In genomic region chr10:62082270-62082669, GRCh38 we compare ENCODE assay signal across 9 cellular contexts.
DNase-seq lines count a peak whose midpoint lies in the region; ATAC-seq and TF ChIP-seq lines count a peak whose summit lies in the region.
"Had no signal": no experiment of that assay in that cellular context is flagged by ENCODE, and none has a peak within 500 bp of the region (broad histone marks: within the 10 kb centered on the region; RNA-seq: fewer than 3 reads in every experiment).

No MANE protein-coding gene starts in this region.

- no peak for TF ChIP-seq CTCF in IMR-90 (conservative IDR thresholded peaks at IDR 0.05; ENCODE audit: low read depth, low read length)

- H3K56ac ChIP-seq in IMR-90 (ENCODE audit: extremely low read depth, insufficient read depth, low read length) = peak overlapping the region; percentile 76; the same call in 1 of the 2 replicates

- no peak overlapping the region for H2BK15ac ChIP-seq in IMR-90 (ENCODE audit: low read depth, low read length)

- peak overlapping the region; percentile 92 for H3K27ac Mint-ChIP-seq in activated CD4-positive, alpha-beta memory T cell treated with anti-CD3 and anti-CD28 coated beads, Interleukin-2, amount 10 ng/mL, durations not matched to agents 7 days and 5 days
- H3K27ac Mint-ChIP-seq in stimulated activated memory B cell treated with anti-CD40 and anti-IgM and Interleukin-4, amounts not matched to agents 10 μg/mL and 1 μg/mL and 100 μg/mL, for 72 hours = peak overlapping the region; percentile 96

- peak overlapping the region; percentile 75; the same call in 1 of the 2 replicates for H3K4ac ChIP-seq in IMR-90 (ENCODE audit: low read depth, low read length)

- H4K20me1 ChIP-seq in IMR-90 (ENCODE audit: insufficient read depth, low read length) = peaks cover 16% of the 10 kb centered on the region

- intact Hi-C loops in IMR-90 (cut with micrococcal nuclease) = no loop called here
- intact Hi-C loops in left colon (cut with DNase I, micrococcal nuclease) = no loop called here

- H3K14ac ChIP-seq in IMR-90 (replicated peaks; ENCODE audit: low read depth, low read length) = peak overlapping the region; percentile 35; the same call in 1 of the 2 replicates

- DNase-seq in IMR-90 (no peak), left colon (no peak), DMS153 (lab: John Stamatoyannopoulos, UW) (no peak), SHP77 (lab: John Stamatoyannopoulos, UW) (no peak), medulla oblongata (ENCODE audit: extremely low spot score) (no peak)
- DNase-seq in activated CD4-positive, alpha-beta memory T cell treated with anti-CD3 and anti-CD28 coated beads, Interleukin-2, amount 10 ng/mL, durations not matched to agents 7 days and 5 days = no peak

- H3K4me3 Mint-ChIP-seq in activated CD4-positive, alpha-beta memory T cell treated with anti-CD3 and anti-CD28 coated beads, Interleukin-2, amount 10 ng/mL, durations not matched to agents 7 days and 5 days = peak overlapping the region; percentile 61
- peak overlapping the region; percentile 52 for H3K4me3 Mint-ChIP-seq in stimulated activated memory B cell treated with anti-CD40 and anti-IgM and Interleukin-4, amounts not matched to agents 10 μg/mL and 1 μg/mL and 100 μg/mL, for 72 hours

- no peaks in the 10 kb centered on the region for H3K27me3 ChIP-seq in IMR-90 (ENCODE audit: control insufficient read depth, insufficient read depth, low read length)

- peaks cover 86% of the 10 kb centered on the region for H3K36me3 Mint-ChIP-seq in activated CD4-positive, alpha-beta memory T cell treated with anti-CD3 and anti-CD28 coated beads, Interleukin-2, amount 10 ng/mL, durations not matched to agents 7 days and 5 days (ENCODE audit: low read depth)
- peaks cover 60% of the 10 kb centered on the region for H3K36me3 Mint-ChIP-seq in stimulated activated memory B cell treated with anti-CD40 and anti-IgM and Interleukin-4, amounts not matched to agents 10 μg/mL and 1 μg/mL and 100 μg/mL, for 72 hours

- peaks cover 49% of the 10 kb centered on the region for H3K36me3 ChIP-seq in IMR-90 (ENCODE audit: control insufficient read depth, insufficient read depth, low read length)

- no peak overlapping the region for H3K4me3 ChIP-seq in IMR-90 (ENCODE audit: insufficient read depth, low read depth, low read length)

- peaks cover 36% of the 10 kb centered on the region for H3K4me1 ChIP-seq in IMR-90 (ENCODE audit: control insufficient read depth, insufficient read depth, low read length)

- H3K9me3 Mint-ChIP-seq in activated CD4-positive, alpha-beta memory T cell treated with anti-CD3 and anti-CD28 coated beads, Interleukin-2, amount 10 ng/mL, durations not matched to agents 7 days and 5 days = peaks cover 5% of the 10 kb centered on the region
- H3K9me3 Mint-ChIP-seq in stimulated activated memory B cell treated with anti-CD40 and anti-IgM and Interleukin-4, amounts not matched to agents 10 μg/mL and 1 μg/mL and 100 μg/mL, for 72 hours = no peaks in the 10 kb centered on the region

- H2AFZ ChIP-seq in IMR-90 (replicated peaks; ENCODE audit: low read length, poor library complexity) = no peak overlapping the region

- POLR2A ChIA-PET in IMR-90 (lab: Charles Lee; ENCODE audit: unreplicated experiment) = no interaction called here
- POLR2A ChIA-PET in activated CD4-positive, alpha-beta memory T cell treated with anti-CD3 and anti-CD28 coated beads, Interleukin-2, amount 10 ng/mL, durations not matched to agents 7 days and 5 days (lab: Charles Lee) = interaction anchor here (0.9 to 8.6 kb wide), 23 partner anchors 8 to 331 kb away, joined by 3 to 151 read pairs (median 8); partner anchors contain the start of gene ARID5B

- H3K9ac ChIP-seq in IMR-90 (ENCODE audit: low read depth, low read length) = peak overlapping the region; percentile 79

- WGBS in IMR-90 (ENCODE audit: extremely low coverage in 2 of 2, insufficient read length in 1 of 2), 2 experiments = no CpG with 5 or more reads among the region's 1 CpG

- dilution Hi-C loops in IMR-90 (cut with HindIII; ENCODE audit: low sequenced_read_pairs, unreplicated experiment) = no loop called here

- H2AK9ac ChIP-seq in IMR-90 (replicated peaks; ENCODE audit: low read depth, low read length, poor library complexity) = no peak overlapping the region

- TF ChIP-seq RAD21 in IMR-90 (IDR thresholded peaks at IDR 0.05; ENCODE audit: low read length) = no peak

- H3K9me1 ChIP-seq in IMR-90 (ENCODE audit: insufficient read depth, low read length) = peaks cover 17% of the 10 kb centered on the region

- peaks cover 84% of the 10 kb centered on the region for H3K4me1 Mint-ChIP-seq in activated CD4-positive, alpha-beta memory T cell treated with anti-CD3 and anti-CD28 coated beads, Interleukin-2, amount 10 ng/mL, durations not matched to agents 7 days and 5 days
- H3K4me1 Mint-ChIP-seq in stimulated activated memory B cell treated with anti-CD40 and anti-IgM and Interleukin-4, amounts not matched to agents 10 μg/mL and 1 μg/mL and 100 μg/mL, for 72 hours = peaks cover 68% of the 10 kb centered on the region

- BruUV-seq in IMR-90 (replicated peaks; lab: Mats Ljungman, UMichigan) = no TSS peak

- ATAC-seq in IMR-90 (ENCODE audit: low read depth) (no peak), left colon (peak; percentile 27), HG03139 (IDR thresholded peaks at IDR 0.05; ENCODE audit: unreplicated experiment) (no peak)
- no peak for ATAC-seq in stimulated activated memory B cell treated with anti-CD40 and anti-IgM and Interleukin-4, amounts not matched to agents 10 μg/mL and 1 μg/mL and 100 μg/mL, for 72 hours

- peak overlapping the region; percentile 28; the same call in 1 of the 2 replicates for H3K23ac ChIP-seq in IMR-90 (ENCODE audit: low read depth, low read length)

- H4K8ac ChIP-seq in IMR-90 (ENCODE audit: low read depth in 2 of 2, low read length in 2 of 2) = peak overlapping the region in 1 of 2 experiments; percentile 76; a peak in 1 of 4 replicates

- H3K4me2 ChIP-seq in IMR-90 (ENCODE audit: low read depth, low read length) = peak overlapping the region; percentile 66

- H3K79me1 ChIP-seq in IMR-90 (ENCODE audit: low read depth in 1 of 2, low read length in 2 of 2) = peaks cover 20 to 59% of the 10 kb centered on the region in 2 experiments

- H2BK20ac ChIP-seq in IMR-90 (ENCODE audit: low read depth, low read length) = no peak overlapping the region

- peak overlapping the region; percentile 93 for H2BK5ac ChIP-seq in IMR-90 (ENCODE audit: low read depth, low read length, poor library complexity, severe bottlenecking)

- TF ChIP-seq POLR2A in IMR-90 (IDR thresholded peaks at IDR 0.05; ENCODE audit: low read depth, low read length) = no peak

- H3K9me3 ChIP-seq in IMR-90 (ENCODE audit: control insufficient read depth, insufficient read depth, low read length) = no peaks in the 10 kb centered on the region

- H3K27ac ChIP-seq in IMR-90 (ENCODE audit: insufficient read depth, low read length) = peak overlapping the region; percentile 91; the same call in 1 of the 2 replicates
- H3K27ac ChIP-seq: HL-60 had no signal

- H3K27me3 Mint-ChIP-seq in activated CD4-positive, alpha-beta memory T cell treated with anti-CD3 and anti-CD28 coated beads, Interleukin-2, amount 10 ng/mL, durations not matched to agents 7 days and 5 days = no peaks in the 10 kb centered on the region
- H3K27me3 Mint-ChIP-seq in stimulated activated memory B cell treated with anti-CD40 and anti-IgM and Interleukin-4, amounts not matched to agents 10 μg/mL and 1 μg/mL and 100 μg/mL, for 72 hours = no peaks in the 10 kb centered on the region

- no peak overlapping the region for H4K91ac ChIP-seq in IMR-90 (ENCODE audit: insufficient read depth, low read depth, low read length)

- peak overlapping the region; percentile 28; the same call in 1 of the 2 replicates for H3K18ac ChIP-seq in IMR-90 (ENCODE audit: low read depth, low read length)

- CTCF ChIA-PET in IMR-90 (lab: Yijun Ruan, JAX) = interaction anchor here (0.6 kb wide), 1 partner anchor 331 kb away, joined by 5 read pairs; no protein-coding TSS in a partner anchor
- CTCF ChIA-PET in activated CD4-positive, alpha-beta memory T cell treated with anti-CD3 and anti-CD28 coated beads, Interleukin-2, amount 10 ng/mL, durations not matched to agents 7 days and 5 days (lab: Charles Lee) = interaction anchor here (0.8 to 1.9 kb wide), 9 partner anchors 33 to 185 kb away, joined by 3 to 10 read pairs (median 5); no protein-coding TSS in a partner anchor

- H2AK5ac ChIP-seq in IMR-90 (ENCODE audit: low read depth, low read length) = no peak overlapping the region

- peak overlapping the region; percentile 28; the same call in 1 of the 2 replicates for H2BK120ac ChIP-seq in IMR-90 (ENCODE audit: low read depth, low read length)

- in situ Hi-C loops in IMR-90 (cut with MboI; ENCODE audit: low sequenced_read_pairs) = loop anchor here (25.0 kb wide), 1 partner anchor 1055 kb away; the partner anchor contains the start of gene NRBF2

- 0 out of 2 replicates have a peak overlapping the region, but pooled peaks have one; percentile 26 for H4K5ac ChIP-seq in IMR-90 (ENCODE audit: low read depth, low read length)

TF ChIP-seq in IMR-90, 13 proteins besides CTCF, POLR2A, EP300 and RAD21 (continues in another document):
- TF ChIP-seq MXI1 (IDR thresholded peaks at IDR 0.05; ENCODE audit: borderline replicate concordance, low read depth, low read length) (no peak), USF2 (IDR thresholded peaks at IDR 0.05; ENCODE audit: low read depth, low read length) (no peak), CHD1 (IDR thresholded peaks at IDR 0.05; ENCODE audit: low read depth, low read length) (no peak), BHLHE40 (IDR thresholded peaks at IDR 0.05; ENCODE audit: low read depth, low read length) (no peak), FOS (IDR thresholded peaks at IDR 0.05; ENCODE audit: low read depth, low read length) (no peak), MAFK (IDR thresholded peaks at IDR 0.05; ENCODE audit: low read depth, low read length) (no peak), MAZ (IDR thresholded peaks at IDR 0.05; ENCODE audit: borderline replicate concordance, low read depth, low read length) (no peak), NFE2L2 (IDR thresholded peaks at IDR 0.05; ENCODE audit: low read depth, low read length) (no peak)
